10 cellular contexts compared by ENCODE assay signal in genomic region chr1:234770924-234771540, GRCh38.
DNase-seq lines count a peak whose midpoint lies in the region; FAIRE-seq and TF ChIP-seq lines count a peak whose summit lies in the region.
"Had no signal": no experiment of that assay in that cellular context is flagged by ENCODE, and none has a peak within 500 bp of the region (broad histone marks: within the 10 kb centered on the region; RNA-seq: fewer than 3 reads in every experiment).

No MANE protein-coding gene starts in this region.

- peaks cover 23% of the 10 kb centered on the region for H3F3A ChIP-seq in PC-9 (ENCODE audit: insufficient read depth, low read depth)

- H3K4me1 Mint-ChIP-seq in Caco-2 (ENCODE audit: low read depth, unreplicated experiment): peaks cover 55% of the 10 kb centered on the region
- peaks cover 27% of the 10 kb centered on the region for H3K4me1 Mint-ChIP-seq in progenitor cell of endocrine pancreas (ENCODE audit: low read depth)

- no TSS peak for BruUV-seq in Caco-2 (replicated peaks; lab: Mats Ljungman, UMichigan)
- no TSS peak for BruUV-seq in PC-9 (replicated peaks; lab: Mats Ljungman, UMichigan)

- H3K36me3 Mint-ChIP-seq in Caco-2 (ENCODE audit: insufficient read depth, unreplicated experiment) (no peaks in the 10 kb centered on the region), progenitor cell of endocrine pancreas (ENCODE audit: insufficient read depth) (no peaks in the 10 kb centered on the region)

- peak overlapping the region; percentile 75 for H3K4me2 ChIP-seq in PC-9

- H3K9me3 ChIP-seq in Caco-2 (no peaks in the 10 kb centered on the region), PC-9 (ENCODE audit: insufficient read depth, low read depth) (no peaks in the 10 kb centered on the region), colonic mucosa (no peaks in the 10 kb centered on the region), small intestine (ENCODE audit: control insufficient read depth, low read depth) (no peaks in the 10 kb centered on the region)
- H3K9me3 ChIP-seq: pancreas had no signal

- H3K4me3 ChIP-seq in Caco-2 (ENCODE audit: low read depth, low read length): no peak overlapping the region
- H3K4me3 ChIP-seq in PC-9: no peak overlapping the region; the same call in 1 of the 2 replicates
- no peak overlapping the region for H3K4me3 ChIP-seq in colonic mucosa
- H3K4me3 ChIP-seq in small intestine (ENCODE audit: low read depth in 1 of 2, low read length in 2 of 2): no peak overlapping the region
- H3K4me3 ChIP-seq: pancreas had no signal

- no peak for TF ChIP-seq POLR2A in H54 (IDR thresholded peaks at IDR 0.05; ENCODE audit: low read depth, low read length)

- FAIRE-seq in H54 (lab: Jason Lieb, UNC): no peak
- FAIRE-seq in small intestine (lab: Jason Lieb, UNC): no peak
- FAIRE-seq: colon, pancreas had no signal

- DNase-seq in Caco-2 (no peak), PC-9 (no peak), colonic mucosa (no peak), progenitor cell of endocrine pancreas (ENCODE audit: low spot score, unreplicated experiment) (no peak), H54 (ENCODE audit: insufficient read length, low spot score) (no peak), germinal center (ENCODE audit: low spot score) (no peak), small intestine (no peak)
- DNase-seq: foreskin fibroblast, pancreas had no signal

- 93 to 98% (median 96%) methylated on average over 9 of the region's 9 CpGs for WGBS in small intestine, 3 donors

- H3K4me3 Mint-ChIP-seq in Caco-2 (ENCODE audit: unreplicated experiment): no peak overlapping the region
- no peak overlapping the region for H3K4me3 Mint-ChIP-seq in progenitor cell of endocrine pancreas (ENCODE audit: low read depth)

- TF ChIP-seq CTCF in Caco-2 (IDR thresholded peaks at IDR 0.05; ENCODE audit: insufficient read depth in 1 of 2, low read depth in 1 of 2, low read length in 1 of 2, severe bottlenecking in 1 of 2, unreplicated experiment in 1 of 2): no peak
- TF ChIP-seq CTCF in PC-9 (conservative IDR thresholded peaks at IDR 0.05): no peak
- no peak for TF ChIP-seq CTCF in colonic mucosa (IDR thresholded peaks at IDR 0.05)
- TF ChIP-seq CTCF in progenitor cell of endocrine pancreas (IDR thresholded peaks at IDR 0.05; ENCODE audit: unreplicated experiment): no peak

- no peaks in the 10 kb centered on the region for H4K20me1 ChIP-seq in PC-9 (ENCODE audit: insufficient read depth)

- H3K27me3 Mint-ChIP-seq in Caco-2 (ENCODE audit: insufficient read depth, unreplicated experiment) (no peaks in the 10 kb centered on the region), progenitor cell of endocrine pancreas (no peaks in the 10 kb centered on the region)

- POLR2A ChIA-PET in Caco-2 (lab: Charles Lee) (no interaction called here), PC-9 (lab: Charles Lee; ENCODE audit: unreplicated experiment) (interaction anchor here (0.7 to 0.8 kb wide), 3 partner anchors 17 to 750 kb away, joined by 3 to 19 read pairs (median 18); no protein-coding TSS in a partner anchor)

- H3K27ac ChIP-seq in PC-9 (peak overlapping the region; percentile 95), colonic mucosa (peak overlapping the region; percentile 56), small intestine (ENCODE audit: low read depth in 1 of 2, low read length in 1 of 2) (no peak overlapping the region)

- H3K27me3 ChIP-seq in Caco-2 (replicated peaks; ENCODE audit: control insufficient read depth, insufficient read depth, low read length) (no peaks in the 10 kb centered on the region), PC-9 (ENCODE audit: insufficient read depth, low read depth) (no peaks in the 10 kb centered on the region), colonic mucosa (no peaks in the 10 kb centered on the region), small intestine (ENCODE audit: control insufficient read depth in 2 of 2, insufficient read depth in 2 of 2, low read length in 2 of 2) (no peaks in the 10 kb centered on the region)
- H3K27me3 ChIP-seq: pancreas had no signal

- no peak overlapping the region for H2AFZ ChIP-seq in PC-9

- no peaks in the 10 kb centered on the region for H3K79me2 ChIP-seq in PC-9 (ENCODE audit: low read depth)

- H3K36me3 ChIP-seq in Caco-2 (ENCODE audit: control insufficient read depth, insufficient read depth, low read length): no peaks in the 10 kb centered on the region
- no peaks in the 10 kb centered on the region for H3K36me3 ChIP-seq in PC-9 (ENCODE audit: low read depth)
- no peaks in the 10 kb centered on the region for H3K36me3 ChIP-seq in colonic mucosa
- H3K36me3 ChIP-seq in small intestine (ENCODE audit: control insufficient read depth in 2 of 2, insufficient read depth in 2 of 2, low read length in 2 of 2): no peaks in the 10 kb centered on the region
- H3K36me3 ChIP-seq: pancreas had no signal

- H3K9me3 Mint-ChIP-seq in Caco-2 (ENCODE audit: unreplicated experiment): no peaks in the 10 kb centered on the region
- no peaks in the 10 kb centered on the region for H3K9me3 Mint-ChIP-seq in progenitor cell of endocrine pancreas (ENCODE audit: low read depth)

- H3K4me1 ChIP-seq in Caco-2 (peaks cover 61% of the 10 kb centered on the region), PC-9 (replicated peaks; ENCODE audit: insufficient read depth) (peaks cover 22% of the 10 kb centered on the region), colonic mucosa (peaks cover 3% of the 10 kb centered on the region), small intestine (ENCODE audit: control insufficient read depth in 2 of 2, insufficient read depth in 1 of 2, low read depth in 1 of 2, low read length in 1 of 2) (peaks cover 2 to 5% of the 10 kb centered on the region in 2 donors)

- CTCF ChIA-PET in Caco-2 (lab: Charles Lee): interaction anchor here (1.0 kb wide), 1 partner anchor 47 kb away, joined by 3 read pairs; no protein-coding TSS in a partner anchor
- CTCF ChIA-PET in PC-9 (lab: Charles Lee): no interaction called here

- H3K27ac Mint-ChIP-seq in Caco-2 (ENCODE audit: unreplicated experiment) (peak overlapping the region; percentile 90), progenitor cell of endocrine pancreas (peak overlapping the region; percentile 84)

- H3K9me2 ChIP-seq in PC-9 (ENCODE audit: insufficient read depth): no peaks in the 10 kb centered on the region

- intact Hi-C loops in Caco-2 (cut with micrococcal nuclease; ENCODE audit: unreplicated experiment) (loop anchor here (5.0 kb wide), 3 partner anchors 106 to 206 kb away; partner anchors contain the start of gene IRF2BP2), PC-9 (cut with micrococcal nuclease; ENCODE audit: unreplicated experiment) (loop anchor here (5.0 kb wide), 1 partner anchor 156 kb away; no protein-coding TSS in a partner anchor), colonic mucosa (cut with DNase I) (no loop called here)

- no peak overlapping the region for H3K9ac ChIP-seq in colonic mucosa (ENCODE audit: low read depth in 2 of 2, low read length in 2 of 2)

Comparison
In these comparisons a context has a peak if more than half of its experiments do, and no peak if none do; other contexts are left out.
1. H3K27ac ChIP-seq: peak in PC-9 (single experiment) and colonic mucosa (single experiment); none in small intestine (0 of 2).